Comparison of ENCODE assay signal across 8 cellular contexts in the genomic region with DNA sequence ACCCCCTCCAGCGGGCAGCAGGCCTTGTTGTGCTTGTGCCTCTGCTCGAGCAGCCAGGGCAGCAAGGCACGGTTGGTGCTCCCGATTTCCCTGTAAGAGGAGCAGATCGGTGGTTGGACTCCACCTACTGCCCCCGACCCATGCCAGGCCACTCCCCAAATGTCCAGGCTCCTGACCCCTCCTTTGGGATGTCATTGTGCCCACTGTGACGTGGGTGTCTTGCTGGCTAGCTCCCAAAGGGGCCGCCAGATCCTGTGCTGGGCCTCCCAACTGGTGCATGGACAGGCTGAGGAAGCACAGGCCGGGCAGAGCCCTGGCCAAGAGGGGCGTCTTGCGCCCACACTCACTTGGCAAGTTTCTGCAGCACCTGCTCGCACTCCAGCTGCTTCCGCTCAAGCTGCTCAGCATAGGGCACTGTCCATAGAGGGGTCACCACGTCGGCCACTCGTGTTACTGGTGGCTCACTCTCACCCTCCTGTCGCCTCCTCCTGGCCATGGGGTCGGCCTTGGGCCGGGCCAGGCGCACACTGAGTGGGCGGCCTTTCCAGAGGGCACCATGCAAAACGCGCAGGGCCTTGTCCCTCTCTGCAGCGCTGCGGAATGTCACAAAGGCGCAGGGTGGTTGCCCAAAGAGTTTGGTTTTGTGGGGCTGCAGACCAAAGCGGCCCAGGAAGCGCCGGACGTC. TPM values are rescaled to one million over a fixed set of nuclear protein-coding genes. Genes with fewer than 3 reads are reported as not detected.
A peak's percentile ranks its signal among the peaks of the same experiment; 100 is the strongest.
DNase-seq lines count a peak whose midpoint lies in the region; ATAC-seq lines count a peak whose summit lies in the region.

Gene RANBP1, plus strand, starts transcription at position 414 of the 685 bp plus-strand sequence. Its CDS starts 81 bp downstream, at position 495.

- H3K79me2 ChIP-seq in mesendoderm (ENCODE audit: control insufficient read depth, insufficient read depth, low read length) = peaks cover 46% of the 10 kb centered on the region

- peak within 1 kb of the TSS; percentile 78 for H3K4me2 ChIP-seq in mesendoderm (ENCODE audit: low read length)

- no peaks in the 10 kb centered on the region for H3K27me3 Mint-ChIP-seq in stimulated activated naive CD8-positive, alpha-beta T cell treated with anti-CD3 and anti-CD28 coated beads, Interleukin-15, Interleukin-2, amounts not matched to agents 100 ng/mL and 50 ng/mL, for 24 hours

- H3K18ac ChIP-seq in mesendoderm (ENCODE audit: low read length) = no peak within 1 kb of the TSS

- no peak within 1 kb of the TSS for H4K5ac ChIP-seq in mesendoderm (ENCODE audit: low read length)

- H3K36me3 Mint-ChIP-seq in stimulated activated naive CD8-positive, alpha-beta T cell treated with anti-CD3 and anti-CD28 coated beads, Interleukin-15, Interleukin-2, amounts not matched to agents 100 ng/mL and 50 ng/mL, for 24 hours (ENCODE audit: low read depth) = peaks cover 50% of the 10 kb centered on the region

- peak within 1 kb of the TSS; percentile 76 for H3K27ac ChIP-seq in cingulate gyrus (ENCODE audit: low read depth, low read length)
- H3K27ac ChIP-seq in mesendoderm (ENCODE audit: low read depth, low read length) = no peak within 1 kb of the TSS

- no peak within 1 kb of the TSS for H4K8ac ChIP-seq in mesendoderm (ENCODE audit: low read depth, low read length)

- H3K23ac ChIP-seq in mesendoderm (ENCODE audit: low read length) = peak within 1 kb of the TSS; percentile 24

- peaks cover 23% of the 10 kb centered on the region for H3K36me3 ChIP-seq in mesendoderm (ENCODE audit: control insufficient read depth, insufficient read depth, low read length)

- peaks cover 2% of the 10 kb centered on the region for H3K4me1 ChIP-seq in mesendoderm (ENCODE audit: control insufficient read depth, low read depth, low read length)

- H3K79me1 ChIP-seq in mesendoderm (ENCODE audit: low read length) = peaks cover 17% of the 10 kb centered on the region

- no peak for DNase-seq in stimulated activated naive CD8-positive, alpha-beta T cell treated with anti-CD3 and anti-CD28 coated beads, Interleukin-15, Interleukin-2, amounts not matched to agents 100 U/mL and 50 U/mL, for 24 hours
- DNase-seq in mesendoderm = no peak
- no peak for DNase-seq in ureter (ENCODE audit: low spot score)
- no peak for DNase-seq in LoVo (ENCODE audit: low spot score)
- no peak for DNase-seq in germinal center (ENCODE audit: low spot score)

- H2AK5ac ChIP-seq in mesendoderm (ENCODE audit: low read length) = peak within 1 kb of the TSS; percentile 93

- H3K56ac ChIP-seq in mesendoderm (ENCODE audit: low read length) = peak within 1 kb of the TSS; percentile 98

- ATAC-seq in stimulated activated naive CD8-positive, alpha-beta T cell treated with anti-CD3 and anti-CD28 coated beads, Interleukin-15, Interleukin-2, amounts not matched to agents 100 U/mL and 50 U/mL, for 24 hours = no peak
- ATAC-seq in GM18909 (IDR thresholded peaks at IDR 0.05; ENCODE audit: poor library complexity, unreplicated experiment) = no peak

- H3K9ac ChIP-seq in mesendoderm (ENCODE audit: low read length) = peak within 1 kb of the TSS; percentile 97

- H3K4ac ChIP-seq in mesendoderm (ENCODE audit: low read depth, low read length) = peak within 1 kb of the TSS; percentile 17

- H3K27ac Mint-ChIP-seq in stimulated activated naive CD8-positive, alpha-beta T cell treated with anti-CD3 and anti-CD28 coated beads, Interleukin-15, Interleukin-2, amounts not matched to agents 100 ng/mL and 50 ng/mL, for 24 hours = peak within 1 kb of the TSS; percentile 86

- H3K4me3 Mint-ChIP-seq in stimulated activated naive CD8-positive, alpha-beta T cell treated with anti-CD3 and anti-CD28 coated beads, Interleukin-15, Interleukin-2, amounts not matched to agents 100 ng/mL and 50 ng/mL, for 24 hours = peak within 1 kb of the TSS; percentile 88

- no peak within 1 kb of the TSS for H2BK15ac ChIP-seq in mesendoderm (replicated peaks; ENCODE audit: low read depth)

- H3K27me3 ChIP-seq in mesendoderm (ENCODE audit: insufficient read depth, low read length, poor library complexity) = no peaks in the 10 kb centered on the region

- no peak within 1 kb of the TSS for H2BK5ac ChIP-seq in mesendoderm (ENCODE audit: low read length)

- peak within 1 kb of the TSS; percentile 91 for H3K4me3 ChIP-seq in mesendoderm (ENCODE audit: low read length)

- peaks cover 60% of the 10 kb centered on the region for H3K4me1 Mint-ChIP-seq in stimulated activated naive CD8-positive, alpha-beta T cell treated with anti-CD3 and anti-CD28 coated beads, Interleukin-15, Interleukin-2, amounts not matched to agents 100 ng/mL and 50 ng/mL, for 24 hours (ENCODE audit: low read depth)

- H3K9me3 Mint-ChIP-seq in stimulated activated naive CD8-positive, alpha-beta T cell treated with anti-CD3 and anti-CD28 coated beads, Interleukin-15, Interleukin-2, amounts not matched to agents 100 ng/mL and 50 ng/mL, for 24 hours = no peaks in the 10 kb centered on the region

- H2BK120ac ChIP-seq in mesendoderm (ENCODE audit: low read depth, low read length) = no peak within 1 kb of the TSS

- WGBS in mesendoderm (ENCODE audit: extremely low coverage, insufficient coverage, low lambda C conversion rate) = no CpG with 5 or more reads among the region's 30 CpGs

RNA-seq across cellular contexts. Expression of gene RANBP1, which starts in this region (rescaled TPM):
- 750 TPM for polyA plus RNA-seq in mesendoderm (2013, experiment 1 of 2)
- 738 TPM for polyA plus RNA-seq in mesendoderm (2013, experiment 2 of 2)
- 106 TPM for total RNA-seq in ureter
